ENCODE assay signal across 22 cellular contexts in the genomic region with DNA sequence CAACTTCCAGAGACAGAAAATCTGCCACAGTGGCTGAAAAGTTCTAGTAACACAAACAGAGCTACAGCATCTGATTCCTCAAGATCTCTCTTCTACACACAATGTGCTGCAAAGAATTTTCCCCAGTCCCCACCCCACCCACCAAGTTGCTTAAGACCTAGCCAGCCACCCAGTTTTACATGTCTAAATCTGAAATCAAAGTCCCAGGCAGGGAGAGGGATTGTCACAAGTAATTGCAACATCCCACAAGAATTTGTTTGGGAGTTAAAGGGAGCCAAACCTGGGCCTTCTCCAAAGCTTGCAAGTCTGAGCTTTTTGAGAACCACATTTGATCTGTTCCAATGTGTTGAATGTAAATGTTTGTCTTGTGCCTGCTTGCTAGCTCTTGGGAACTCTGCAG. TPM values are rescaled to one million over a fixed set of nuclear protein-coding genes. Genes with fewer than 3 reads are reported as not detected.
DNase-seq lines count a peak whose midpoint lies in the region; ATAC-seq, FAIRE-seq and TF ChIP-seq lines count a peak whose summit lies in the region.
"Had no signal": no experiment of that assay in that cellular context is flagged by ENCODE, and none has a peak within 500 bp of the region (broad histone marks: within the 10 kb centered on the region; RNA-seq: fewer than 3 reads in every experiment).

No MANE protein-coding gene starts in this region.

- TF ChIP-seq CTCF in liver (IDR thresholded peaks at IDR 0.05; ENCODE audit: low read depth, low read length, missing input control): no peak
- TF ChIP-seq CTCF in HepG2 (CRISPR knock-in tag; IDR thresholded peaks at IDR 0.05): no peak
- no peak for TF ChIP-seq CTCF in lower lobe of right lung (IDR thresholded peaks at IDR 0.05)

- no peak overlapping the region for H2AFZ ChIP-seq in HepG2 (ENCODE audit: low read length)

- no peak for DNase-seq in HepG2 (ENCODE audit: low spot score)
- no peak for DNase-seq in lower lobe of right lung
- no peak for DNase-seq in activated CD4-positive, alpha-beta T cell treated with anti-CD3 and anti-CD28 coated beads, Interleukin-2, amount 50 U/mL, for 4 hours
- DNase-seq in GDM1 (lab: John Stamatoyannopoulos, UW): no peak
- no peak for DNase-seq in HUDEP-2 (lab: John Stamatoyannopoulos, UW; ENCODE audit: unreplicated experiment in 76 of 76)
- DNase-seq: ACHN; activated CD4-positive, alpha-beta T cell treated with anti-CD3 and anti-CD28 coated beads for 48 hours; activated gamma-delta T cell treated with Interleukin-2 at 50 U/mL for 16 hours; amygdala; cerebellar nuclear complex; DND-41; effector memory CD4-positive, alpha-beta T cell; naive thymus-derived CD4-positive, alpha-beta T cell; NCI-H2081; NCI-H510A; posterior cingulate gyrus; testis had no signal

- POLR2A ChIA-PET in HepG2 (lab: Yijun Ruan, JAX): no interaction called here

- H3K4me2 ChIP-seq in HepG2 (ENCODE audit: low read depth, low read length): no peak overlapping the region

- no peak for ATAC-seq in HepG2
- ATAC-seq in esophagus mucosa: peak; percentile 41
- ATAC-seq in lower lobe of right lung: peak; percentile 36 to 42
- ATAC-seq in HG03045 (IDR thresholded peaks at IDR 0.05; ENCODE audit: unreplicated experiment): no peak
- ATAC-seq: naive thymus-derived CD4-positive, alpha-beta T cell had no signal

- H3K27me3 ChIP-seq in liver (ENCODE audit: control insufficient read depth in 4 of 4, insufficient read depth in 4 of 4, low read length in 3 of 4) (no peaks in the 10 kb centered on the region), HepG2 (ENCODE audit: control insufficient read depth in 1 of 2, insufficient read depth in 2 of 2, low read length in 2 of 2) (0 out of 5 replicates have a peak, but pooled peaks cover 1 to 5% of the 10 kb centered on the region in 2 experiments), lower lobe of right lung (ENCODE audit: low read depth) (no peaks in the 10 kb centered on the region)
- H3K27me3 ChIP-seq: testis had no signal

- H4K20me1 ChIP-seq in HepG2 (ENCODE audit: insufficient read depth, low read length): peaks cover 21% of the 10 kb centered on the region

- no peaks in the 10 kb centered on the region for H3K9me3 ChIP-seq in liver (ENCODE audit: control insufficient read depth in 4 of 4, low read length in 3 of 4)
- no peaks in the 10 kb centered on the region for H3K9me3 ChIP-seq in HepG2 (ENCODE audit: low read length)
- no peaks in the 10 kb centered on the region for H3K9me3 ChIP-seq in lower lobe of right lung
- H3K9me3 ChIP-seq: HAP-1, testis had no signal

- no peak for TF ChIP-seq POLR2A in HepG2 (IDR thresholded peaks at IDR 0.05; ENCODE audit: insufficient read depth in 1 of 2, low read depth in 2 of 2, low read length in 2 of 2)

- no peak for FAIRE-seq in HepG2 (lab: Jason Lieb, UNC)
- FAIRE-seq: TTC549 had no signal

- H3K79me2 ChIP-seq in HepG2 (ENCODE audit: insufficient read depth, low read length): no peaks in the 10 kb centered on the region

- H3K9ac ChIP-seq in liver (ENCODE audit: low read depth in 1 of 2, low read length in 2 of 2): no peak overlapping the region
- H3K9ac ChIP-seq in HepG2 (ENCODE audit: insufficient read depth, low read depth, low read length): no peak overlapping the region

- H3K4me3 ChIP-seq in liver (ENCODE audit: low read depth in 1 of 3, low read length in 3 of 3) (no peak overlapping the region), HepG2 (replicated peaks in 1 of 3; ENCODE audit: insufficient read depth in 1 of 3, low read depth in 2 of 3, low read length in 3 of 3) (no peak overlapping the region), lower lobe of right lung (no peak overlapping the region)
- H3K4me3 ChIP-seq: HAP-1, testis had no signal

- TF ChIP-seq EP300 in HepG2 (IDR thresholded peaks at IDR 0.05; ENCODE audit: low read depth in 2 of 2, low read length in 2 of 2) (no peak), HepG2 (CRISPR knock-in tag; IDR thresholded peaks at IDR 0.05; ENCODE audit: borderline replicate concordance) (no peak)

- intact Hi-C loops in HepG2 (cut with micrococcal nuclease; ENCODE audit: unreplicated experiment) (loop anchor here (5.0 kb wide), 1 partner anchor 34 kb away; no protein-coding TSS in a partner anchor), lower lobe of right lung (cut with DNase I) (no loop called here)

- H3K4me1 ChIP-seq in liver (ENCODE audit: control insufficient read depth in 4 of 4, insufficient read depth in 4 of 4, low read length in 3 of 4): peaks cover 14 to 40% (median 24%) of the 10 kb centered on the region in 4 donors
- peaks cover 53% of the 10 kb centered on the region for H3K4me1 ChIP-seq in HepG2 (ENCODE audit: insufficient read depth, low read length)
- H3K4me1 ChIP-seq in lower lobe of right lung: peaks cover 31% of the 10 kb centered on the region
- H3K4me1 ChIP-seq: HAP-1 had no signal

- no TSS peak for BruUV-seq in HepG2 (replicated peaks; lab: Mats Ljungman, UMichigan)

- TF ChIP-seq RAD21 in liver (IDR thresholded peaks at IDR 0.05): no peak
- TF ChIP-seq RAD21 in HepG2 (CRISPR knock-in tag; IDR thresholded peaks at IDR 0.05): no peak

- in situ Hi-C loops in HepG2 (cut with HindIII; ENCODE audit: extremely low pct_ligation_motif_present, low pct_unique_long_range_greater_than_20kb): no loop called here

- CTCF ChIA-PET in HepG2 (lab: Yijun Ruan, JAX; ENCODE audit: low intra/inter-chr PET ratio, low total read pairs): no interaction called here

- no peak overlapping the region for H3K27ac ChIP-seq in liver (ENCODE audit: low read depth in 1 of 2, low read length in 2 of 2)
- H3K27ac ChIP-seq in HepG2 (ENCODE audit: extremely low read length, insufficient read depth, low read length): no peak overlapping the region
- no peak overlapping the region for H3K27ac ChIP-seq in lower lobe of right lung
- H3K27ac ChIP-seq: testis had no signal

- H3K36me3 ChIP-seq in liver (ENCODE audit: control insufficient read depth in 4 of 4, insufficient read depth in 3 of 4, low read depth in 1 of 4, low read length in 3 of 4) (no peaks in the 10 kb centered on the region), HepG2 (replicated peaks in 1 of 2; ENCODE audit: control insufficient read depth in 1 of 2, insufficient read depth in 2 of 2, low read length in 2 of 2) (no peaks in the 10 kb centered on the region), lower lobe of right lung (no peaks in the 10 kb centered on the region)
- H3K36me3 ChIP-seq: HAP-1 had no signal

RNA-seq across cellular contexts. Expression of gene IGIP, which starts 15.5 kb away (rescaled TPM):
- total RNA-seq in liver: 10 to 100 TPM in 1 of 2 donors, 1 to 10 TPM in 1; 4.1 to 11.8 TPM
- 1 to 10 TPM; 2.3 to 3.3 TPM for polyA plus RNA-seq in liver
- total RNA-seq in HepG2 (2016; rRNA removed; fragmentation: Illumina TruSeq; extraction: Trizol): 2.1 and 2.4 TPM in 2 replicates
- total RNA-seq in HepG2 (2016; cell fraction: cytosol; rRNA removed; fragmentation: Illumina TruSeq; extraction: Trizol; ENCODE audit: low read depth): 0.09 and 0.10 TPM in 2 replicates
- 1.8 and 2.2 TPM in 2 replicates for total RNA-seq in HepG2 (2016; cell fraction: insoluble cytoplasmic fraction; rRNA removed; fragmentation: Illumina TruSeq; extraction: Trizol)
- 0.34 and 0.59 TPM in 2 replicates for total RNA-seq in HepG2 (2016; cell fraction: membrane; rRNA removed; fragmentation: Illumina TruSeq; extraction: Trizol)
- 8.3 and 8.9 TPM in 2 replicates for total RNA-seq in HepG2 (2016; cell fraction: nucleus; rRNA removed; fragmentation: Illumina TruSeq; extraction: Trizol)
- 1.4 and 1.7 TPM in 2 replicates for polyA plus RNA-seq in HepG2 (2011; rRNA removed)
- polyA plus RNA-seq in HepG2 (2011; cell fraction: cytosol; rRNA removed): 0.51 and 0.97 TPM in 2 replicates
- polyA plus RNA-seq in HepG2 (2011; cell fraction: nucleus; rRNA removed): 3.2 and 4.1 TPM in 2 replicates
- polyA plus RNA-seq in HepG2 (2012): 3.6 TPM in 2 replicates
- polyA plus RNA-seq in HepG2 (2016; cell fraction: cytosol; fragmentation: Illumina TruSeq; extraction: Trizol; ENCODE audit: low read depth): 0.14 TPM in 1 of 2 replicates, not detected in the other
- 1.4 and 1.5 TPM in 2 replicates for polyA plus RNA-seq in HepG2 (2016; cell fraction: insoluble cytoplasmic fraction; fragmentation: Illumina TruSeq; extraction: Trizol; ENCODE audit: low read depth)
- polyA plus RNA-seq in HepG2 (2016; cell fraction: membrane; fragmentation: Illumina TruSeq; extraction: Trizol; ENCODE audit: low read depth): 0.10 and 0.17 TPM in 2 replicates
- polyA plus RNA-seq in HepG2 (2016; cell fraction: nucleus; fragmentation: Illumina TruSeq; extraction: Trizol; ENCODE audit: insufficient read depth, low read depth): 4.7 and 5.2 TPM in 2 replicates
- polyA minus RNA-seq in HepG2 (2011; rRNA and poly(A)+ RNA removed; ENCODE audit: low replicate concordance): 1.4 and 1.8 TPM in 2 replicates
- polyA minus RNA-seq in HepG2 (2011; cell fraction: cytosol; rRNA and poly(A)+ RNA removed): 1.4 and 1.7 TPM in 2 replicates
- 11.8 and 12.3 TPM in 2 replicates for polyA minus RNA-seq in HepG2 (2011; cell fraction: nucleus; rRNA and poly(A)+ RNA removed)
- total RNA-seq in esophagus mucosa: 2.6 TPM
- 17.7 TPM for total RNA-seq in lower lobe of right lung

RNA-seq across cellular contexts. Expression of gene PURA, which starts 27.3 kb away (rescaled TPM):
- total RNA-seq in liver (10 to 100 TPM in 1 of 2 donors, 1 to 10 TPM in 1; 6.9 to 14.7 TPM), HepG2 (2016; rRNA removed; fragmentation: Illumina TruSeq; extraction: Trizol) (5.0 and 6.8 TPM in 2 replicates), esophagus mucosa (7.3 TPM), lower lobe of right lung (32.4 TPM)
- polyA plus RNA-seq in liver (1 to 10 TPM; 2.8 to 4.3 TPM), HepG2 (2011; rRNA removed) (1.9 and 2.0 TPM in 2 replicates)
- total RNA-seq in HepG2 (2016; cell fraction: cytosol; rRNA removed; fragmentation: Illumina TruSeq; extraction: Trizol; ENCODE audit: low read depth): 0.30 and 0.97 TPM in 2 replicates
- 4.7 and 5.6 TPM in 2 replicates for total RNA-seq in HepG2 (2016; cell fraction: insoluble cytoplasmic fraction; rRNA removed; fragmentation: Illumina TruSeq; extraction: Trizol)
- total RNA-seq in HepG2 (2016; cell fraction: membrane; rRNA removed; fragmentation: Illumina TruSeq; extraction: Trizol): 2.4 and 2.5 TPM in 2 replicates
- 12.4 and 12.9 TPM in 2 replicates for total RNA-seq in HepG2 (2016; cell fraction: nucleus; rRNA removed; fragmentation: Illumina TruSeq; extraction: Trizol)
- 1.0 and 1.4 TPM in 2 replicates for polyA plus RNA-seq in HepG2 (2011; cell fraction: cytosol; rRNA removed)
- 2.3 and 2.9 TPM in 2 replicates for polyA plus RNA-seq in HepG2 (2011; cell fraction: nucleus; rRNA removed)
- polyA plus RNA-seq in HepG2 (2012): 4.9 and 5.4 TPM in 2 replicates
- 0.85 and 1.1 TPM in 2 replicates for polyA plus RNA-seq in HepG2 (2016; cell fraction: cytosol; fragmentation: Illumina TruSeq; extraction: Trizol; ENCODE audit: low read depth)
- 5.5 and 6.1 TPM in 2 replicates for polyA plus RNA-seq in HepG2 (2016; cell fraction: insoluble cytoplasmic fraction; fragmentation: Illumina TruSeq; extraction: Trizol; ENCODE audit: low read depth)
- 1.4 and 1.9 TPM in 2 replicates for polyA plus RNA-seq in HepG2 (2016; cell fraction: membrane; fragmentation: Illumina TruSeq; extraction: Trizol; ENCODE audit: low read depth)
- 6.2 and 7.4 TPM in 2 replicates for polyA plus RNA-seq in HepG2 (2016; cell fraction: nucleus; fragmentation: Illumina TruSeq; extraction: Trizol; ENCODE audit: insufficient read depth, low read depth)
- 2.9 and 3.8 TPM in 2 replicates for polyA minus RNA-seq in HepG2 (2011; rRNA and poly(A)+ RNA removed; ENCODE audit: low replicate concordance)
- 5.7 and 6.0 TPM in 2 replicates for polyA minus RNA-seq in HepG2 (2011; cell fraction: cytosol; rRNA and poly(A)+ RNA removed)
- polyA minus RNA-seq in HepG2 (2011; cell fraction: nucleus; rRNA and poly(A)+ RNA removed): 26.4 and 31.0 TPM in 2 replicates

RNA-seq across cellular contexts. Expression of gene CYSTM1, which starts 33.7 kb away (rescaled TPM):
- total RNA-seq in liver (10 to 100 TPM in 1 of 2 donors, 1 to 10 TPM in 1; 8.1 to 15.6 TPM), HepG2 (2016; rRNA removed; fragmentation: Illumina TruSeq; extraction: Trizol) (40.0 and 52.7 TPM in 2 replicates), esophagus mucosa (11.4 TPM), lower lobe of right lung (80.4 TPM)
- polyA plus RNA-seq in liver (10 to 100 TPM; 31.1 to 45.7 TPM), HepG2 (2011; rRNA removed) (73.4 and 85.0 TPM in 2 replicates)
- total RNA-seq in HepG2 (2016; cell fraction: cytosol; rRNA removed; fragmentation: Illumina TruSeq; extraction: Trizol; ENCODE audit: low read depth): 16.3 and 21.9 TPM in 2 replicates
- total RNA-seq in HepG2 (2016; cell fraction: insoluble cytoplasmic fraction; rRNA removed; fragmentation: Illumina TruSeq; extraction: Trizol): 37.6 and 58.4 TPM in 2 replicates
- 15.0 and 21.9 TPM in 2 replicates for total RNA-seq in HepG2 (2016; cell fraction: membrane; rRNA removed; fragmentation: Illumina TruSeq; extraction: Trizol)
- total RNA-seq in HepG2 (2016; cell fraction: nucleus; rRNA removed; fragmentation: Illumina TruSeq; extraction: Trizol): 17.2 and 20.7 TPM in 2 replicates
- polyA plus RNA-seq in HepG2 (2011; cell fraction: cytosol; rRNA removed): 80.7 and 95.8 TPM in 2 replicates
- polyA plus RNA-seq in HepG2 (2011; cell fraction: nucleus; rRNA removed): 17.5 and 23.1 TPM in 2 replicates
- polyA plus RNA-seq in HepG2 (2012): 32.8 and 35.3 TPM in 2 replicates
- 23.1 and 29.4 TPM in 2 replicates for polyA plus RNA-seq in HepG2 (2016; cell fraction: cytosol; fragmentation: Illumina TruSeq; extraction: Trizol; ENCODE audit: low read depth)
- 83.1 and 90.8 TPM in 2 replicates for polyA plus RNA-seq in HepG2 (2016; cell fraction: insoluble cytoplasmic fraction; fragmentation: Illumina TruSeq; extraction: Trizol; ENCODE audit: low read depth)
- 20.1 and 22.6 TPM in 2 replicates for polyA plus RNA-seq in HepG2 (2016; cell fraction: membrane; fragmentation: Illumina TruSeq; extraction: Trizol; ENCODE audit: low read depth)
- 32.0 and 35.2 TPM in 2 replicates for polyA plus RNA-seq in HepG2 (2016; cell fraction: nucleus; fragmentation: Illumina TruSeq; extraction: Trizol; ENCODE audit: insufficient read depth, low read depth)
- 67.0 and 122 TPM in 2 replicates for polyA minus RNA-seq in HepG2 (2011; rRNA and poly(A)+ RNA removed; ENCODE audit: low replicate concordance)
- polyA minus RNA-seq in HepG2 (2011; cell fraction: cytosol; rRNA and poly(A)+ RNA removed): 18.4 and 25.9 TPM in 2 replicates
- polyA minus RNA-seq in HepG2 (2011; cell fraction: nucleus; rRNA and poly(A)+ RNA removed): 12.2 and 14.5 TPM in 2 replicates

Comparison
In these comparisons a context has a peak if more than half of its experiments do, and no peak if none do; other contexts are left out.
1. ATAC-seq: peak in esophagus mucosa (single experiment) and lower lobe of right lung (2 of 2); none in HepG2 (single experiment) and HG03045 (single experiment).